13 cellular contexts compared by ENCODE assay signal in the genomic region with DNA sequence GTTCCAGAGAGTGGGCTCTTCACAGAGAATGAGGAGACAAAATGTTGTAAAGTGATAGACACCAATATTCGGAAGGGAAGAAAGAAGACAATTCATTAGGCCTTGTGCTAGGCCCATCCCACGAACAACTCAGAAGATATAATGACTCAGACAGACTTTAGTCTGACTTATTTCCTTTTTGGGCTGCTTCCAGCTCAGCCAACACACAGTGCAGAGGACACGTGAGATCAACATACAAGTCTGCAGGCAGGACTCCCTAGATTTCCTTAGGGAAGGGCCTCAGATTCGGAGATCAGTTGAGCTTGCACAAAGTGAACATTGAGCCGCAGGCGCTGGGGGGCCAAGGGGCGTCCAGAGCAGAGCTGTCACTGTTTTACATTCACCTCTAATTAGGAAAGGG.
DNase-seq lines count a peak whose midpoint lies in the region; ATAC-seq and TF ChIP-seq lines count a peak whose summit lies in the region.
"Had no signal": no experiment of that assay in that cellular context is flagged by ENCODE, and none has a peak within 500 bp of the region (broad histone marks: within the 10 kb centered on the region; RNA-seq: fewer than 3 reads in every experiment).

No MANE protein-coding gene starts in this region.

- peak; percentile 49 for DNase-seq in BJ (ENCODE audit: low read depth)
- peak; percentile 57 for DNase-seq in MG63
- DNase-seq in dedifferentiated amniotic fluid mesenchymal stem cell (ENCODE audit: extremely low spot score), result peak; percentile 79
- peak; percentile 84 for DNase-seq in myocyte (ENCODE audit: low read depth)
- no peak for DNase-seq in activated T-cell treated with anti-CD3 and anti-CD28 coated beads, Interleukin-2, amount 50 U/mL, for 48 hours
- DNase-seq in activated CD4-positive, alpha-beta T cell treated with anti-CD3 and anti-CD28 coated beads for 36 hours, result no peak
- DNase-seq in dorsolateral prefrontal cortex, result no peak
- DNase-seq in inferior parietal cortex (ENCODE audit: extremely low spot score), result no peak
- DNase-seq: activated CD4-positive, CD25-positive, alpha-beta regulatory T cell; GF-D8 had no signal

- intact Hi-C loops in activated CD4-positive, alpha-beta T cell treated with anti-CD3 and anti-CD28 coated beads for 36 hours (cut with DNase I, micrococcal nuclease), result no loop called here
- intact Hi-C loops in dorsolateral prefrontal cortex (cut with DNase I), result no loop called here

- no peak overlapping the region for H3K27ac ChIP-seq in dorsolateral prefrontal cortex
- H3K27ac ChIP-seq: vagina had no signal

- CTCF ChIA-PET in BJ (lab: Yijun Ruan, JAX), result no interaction called here
- CTCF ChIA-PET in activated CD4-positive, alpha-beta T cell treated with anti-CD3 and anti-CD28 coated beads for 36 hours (lab: Charles Lee), result no interaction called here

- no peaks in the 10 kb centered on the region for H3K36me3 Mint-ChIP-seq in activated CD4-positive, alpha-beta T cell treated with anti-CD3 and anti-CD28 coated beads for 36 hours (ENCODE audit: low read depth)
- H3K36me3 Mint-ChIP-seq: brain had no signal

- no peak overlapping the region for H3K4me3 Mint-ChIP-seq in activated CD4-positive, alpha-beta T cell treated with anti-CD3 and anti-CD28 coated beads for 36 hours
- H3K4me3 Mint-ChIP-seq: brain had no signal

- POLR2A ChIA-PET in BJ (lab: Charles Lee), result no interaction called here
- POLR2A ChIA-PET in activated CD4-positive, alpha-beta T cell treated with anti-CD3 and anti-CD28 coated beads for 36 hours (lab: Charles Lee), result no interaction called here

- no peaks in the 10 kb centered on the region for H3K27me3 ChIP-seq in BJ (ENCODE audit: control insufficient read depth, insufficient read depth, low read length)
- no peaks in the 10 kb centered on the region for H3K27me3 ChIP-seq in MG63
- H3K27me3 ChIP-seq in dorsolateral prefrontal cortex, result peaks cover 0 to 5% (median 0%) of the 10 kb centered on the region in 45 donors
- H3K27me3 ChIP-seq: vagina had no signal

- H3K4me1 Mint-ChIP-seq in activated CD4-positive, alpha-beta T cell treated with anti-CD3 and anti-CD28 coated beads for 36 hours, result no peaks in the 10 kb centered on the region

- no peaks in the 10 kb centered on the region for H3K9me3 ChIP-seq in MG63
- H3K9me3 ChIP-seq: vagina had no signal

- no peaks in the 10 kb centered on the region for H3K9me3 Mint-ChIP-seq in activated CD4-positive, alpha-beta T cell treated with anti-CD3 and anti-CD28 coated beads for 36 hours (ENCODE audit: low read depth)
- H3K9me3 Mint-ChIP-seq: brain had no signal

- no peaks in the 10 kb centered on the region for H3K27me3 Mint-ChIP-seq in activated CD4-positive, alpha-beta T cell treated with anti-CD3 and anti-CD28 coated beads for 36 hours

- H3K36me3 ChIP-seq in BJ (ENCODE audit: control insufficient read depth, insufficient read depth, low read length), result no peaks in the 10 kb centered on the region
- H3K36me3 ChIP-seq in MG63, result no peaks in the 10 kb centered on the region
- H3K36me3 ChIP-seq: vagina had no signal

- H3K4me3 ChIP-seq in BJ (ENCODE audit: low read depth, low read length) (no peak overlapping the region), MG63 (no peak overlapping the region), dorsolateral prefrontal cortex (no peak overlapping the region)
- H3K4me3 ChIP-seq: vagina had no signal

- TF ChIP-seq CTCF in BJ (IDR thresholded peaks at IDR 0.05; ENCODE audit: insufficient read depth, low read depth, low read length) (no peak), dorsolateral prefrontal cortex (IDR thresholded peaks at IDR 0.05 in 54 of 56, conservative IDR thresholded peaks at IDR 0.05 in 2 of 56; ENCODE audit: low read depth in 1 of 56, partially characterized antibody in 56 of 56) (no peak)

- H3K27ac Mint-ChIP-seq in activated CD4-positive, alpha-beta T cell treated with anti-CD3 and anti-CD28 coated beads for 36 hours, result no peak overlapping the region

- ATAC-seq in activated CD4-positive, alpha-beta T cell treated with anti-CD3 and anti-CD28 coated beads for 36 hours, result no peak
- ATAC-seq: left lobe of liver had no signal

Comparison
In these comparisons a context has a peak if more than half of its experiments do, and no peak if none do; other contexts are left out.
1. DNase-seq: peak in BJ (single experiment), MG63 (single experiment), dedifferentiated amniotic fluid mesenchymal stem cell (single experiment) and myocyte (single experiment); none in activated T-cell treated with anti-CD3 and anti-CD28 coated beads, Interleukin-2, amount 50 U/mL, for 48 hours (0 of 2), activated CD4-positive, alpha-beta T cell treated with anti-CD3 and anti-CD28 coated beads for 36 hours (single experiment), dorsolateral prefrontal cortex (0 of 10) and inferior parietal cortex (single experiment).